ENCODE assay signal across 1 cellular context in genomic region chr14:81446279-81447007, GRCh38.
TF ChIP-seq lines count a peak whose summit lies in the region.

No MANE protein-coding gene starts in this region.

TF ChIP-seq in GM23338, 12 proteins besides CTCF, POLR2A, EP300 and RAD21 (continued from another document):
- no peak for TF ChIP-seq ZNF462 (CRISPR knock-in tag; IDR thresholded peaks at IDR 0.05)
- no peak for TF ChIP-seq POLR2AphosphoS5 (IDR thresholded peaks at IDR 0.05; ENCODE audit: low read depth)
- TF ChIP-seq EZH2phosphoT487 (IDR thresholded peaks at IDR 0.05; ENCODE audit: unreplicated experiment): no peak
- TF ChIP-seq ZNF331 (CRISPR knock-in tag; IDR thresholded peaks at IDR 0.05; ENCODE audit: low read depth): no peak
